Comparison of ENCODE assay signal across 24 cellular contexts in genomic region chr6:3011158-3011557, GRCh38. TPM values are rescaled to one million over a fixed set of nuclear protein-coding genes. Genes with fewer than 3 reads are reported as not detected.
DNase-seq lines count a peak whose midpoint lies in the region; ATAC-seq, FAIRE-seq and TF ChIP-seq lines count a peak whose summit lies in the region.
"Had no signal": no experiment of that assay in that cellular context is flagged by ENCODE, and none has a peak within 500 bp of the region (broad histone marks: within the 10 kb centered on the region; RNA-seq: fewer than 3 reads in every experiment).

No MANE protein-coding gene starts in this region.

- TF ChIP-seq EP300 in K562 (IDR thresholded peaks at IDR 0.05; ENCODE audit: low read length), result no peak

- no peak for TF ChIP-seq POLR2A in K562 (conservative IDR thresholded peaks at IDR 0.05)

- no peak for FAIRE-seq in K562 (lab: Jason Lieb, UNC)
- FAIRE-seq: A204.1, GM12878, GM12892, GM18507 had no signal

- CTCF ChIA-PET in K562 (lab: Yijun Ruan, JAX; ENCODE audit: low intra/inter-chr PET ratio), result no interaction called here

- H3K27me3 ChIP-seq in HL-60 (ENCODE audit: insufficient read depth, poor library complexity, severe bottlenecking) (no peaks in the 10 kb centered on the region), K562 (ENCODE audit: control insufficient read depth in 2 of 2, insufficient read depth in 2 of 2, low read length in 2 of 2) (no peaks in the 10 kb centered on the region), neutrophil (no peaks in the 10 kb centered on the region)
- H3K27me3 ChIP-seq: BE2C, BLaER1 had no signal

- no peaks in the 10 kb centered on the region for H3K79me2 ChIP-seq in K562 (ENCODE audit: control insufficient read depth, insufficient read depth, low read length)

- TF ChIP-seq RAD21 in K562 (CRISPR knock-in tag; conservative IDR thresholded peaks at IDR 0.05 in 1 of 2, IDR thresholded peaks at IDR 0.05 in 1 of 2), result no peak

- H3K36me3 ChIP-seq in K562 (ENCODE audit: control insufficient read depth, insufficient read depth, low read length) (peaks cover 94% of the 10 kb centered on the region), neutrophil (peaks cover 81% of the 10 kb centered on the region)
- H3K36me3 ChIP-seq: BE2C had no signal

- peak overlapping the region; percentile 70 for H3K27ac ChIP-seq in HL-60 (replicated peaks)
- H3K27ac ChIP-seq in K562 (ENCODE audit: extremely low read depth, low read depth, low read length), result no peak overlapping the region
- peak overlapping the region; percentile 91 for H3K27ac ChIP-seq in neutrophil
- H3K27ac ChIP-seq: BLaER1 had no signal

- no peaks in the 10 kb centered on the region for H4K20me1 ChIP-seq in K562 (replicated peaks; ENCODE audit: control insufficient read depth, insufficient read depth, low read length)
- H4K20me1 ChIP-seq: BLaER1 had no signal

- ATAC-seq in K562, result no peak
- no peak for ATAC-seq in HG03565 (IDR thresholded peaks at IDR 0.05; ENCODE audit: unreplicated experiment)
- ATAC-seq: GM12878 had no signal

- no peak overlapping the region for H3K4me2 ChIP-seq in K562 (ENCODE audit: insufficient read depth, low read length)
- H3K4me2 ChIP-seq: BLaER1 had no signal

- no TSS peak for BruUV-seq in K562 (replicated peaks; lab: Mats Ljungman, UMichigan)

- H3K4me1 ChIP-seq in K562 (replicated peaks in 1 of 2; ENCODE audit: control insufficient read depth in 2 of 2, insufficient read depth in 2 of 2, low read length in 2 of 2) (no peaks in the 10 kb centered on the region), neutrophil (ENCODE audit: control insufficient read depth in 1 of 2, insufficient read depth in 1 of 2, low read depth in 1 of 2, low read length in 1 of 2) (peaks cover 56 to 65% of the 10 kb centered on the region in 2 experiments)
- H3K4me1 ChIP-seq: BE2C, BLaER1 had no signal

- POLR2A ChIA-PET in K562 (lab: Yijun Ruan, JAX), result interaction anchor here (0.8 to 3.9 kb wide), 5 partner anchors 9 to 21 kb away, joined by 3 to 22 read pairs (median 11); no protein-coding TSS in a partner anchor

- no peak overlapping the region for H3K4me3 ChIP-seq in HL-60 (replicated peaks; ENCODE audit: insufficient read depth, low read length)
- no peak overlapping the region for H3K4me3 ChIP-seq in K562
- H3K4me3 ChIP-seq in neutrophil (ENCODE audit: low read depth in 1 of 2, low read length in 1 of 2), result no peak overlapping the region
- H3K4me3 ChIP-seq: BLaER1, GM12878 had no signal

- no peak overlapping the region for H3K9ac ChIP-seq in K562 (ENCODE audit: insufficient read depth in 1 of 2, low read depth in 2 of 2, low read length in 2 of 2)
- H3K9ac ChIP-seq: BLaER1 had no signal

- no peak for TF ChIP-seq CTCF in HL-60 (IDR thresholded peaks at IDR 0.05; ENCODE audit: insufficient read depth, low read length)
- no peak for TF ChIP-seq CTCF in K562 (IDR thresholded peaks at IDR 0.05 in 2 of 3, conservative IDR thresholded peaks at IDR 0.05 in 1 of 3; ENCODE audit: insufficient read depth in 2 of 3, low read depth in 1 of 3, low read length in 3 of 3)
- TF ChIP-seq CTCF in neutrophil (IDR thresholded peaks at IDR 0.05), result no peak

- peaks cover 12% of the 10 kb centered on the region; the same call in 1 of the 2 replicates for H3K9me3 ChIP-seq in K562 (replicated peaks; ENCODE audit: control insufficient read depth, insufficient read depth, low read depth, low read length)
- peaks cover 5% of the 10 kb centered on the region for H3K9me3 ChIP-seq in neutrophil
- H3K9me3 ChIP-seq: BE2C had no signal

- DNase-seq in HL-60 (ENCODE audit: low read depth in 1 of 2, low spot score in 1 of 2) (no peak), K562 (ENCODE audit: extremely low read depth in 1 of 4, low spot score in 3 of 4) (no peak)
- DNase-seq in activated CD4-positive, alpha-beta T cell treated with anti-CD3 and anti-CD28 coated beads for 1 hour, result no peak
- DNase-seq: 8988T; ACHN; BE2C; C1 segment of cervical spinal cord; CD4-positive, alpha-beta memory T cell; CD8-positive, alpha-beta memory T cell; COR-L47; DMS 273 treated with DMSO at 0.1 percent for 48 hours; DMS153; DMS53; DMS79; DND-41; EL; GDM1 had no signal

- in situ Hi-C loops in K562 (cut with MboI), result no loop called here

- no peaks in the 10 kb centered on the region for H3K9me1 ChIP-seq in K562 (ENCODE audit: control insufficient read depth, insufficient read depth, low read length)

- intact Hi-C loops in K562 (cut with micrococcal nuclease), result no loop called here

- no peak overlapping the region for H2AFZ ChIP-seq in K562 (ENCODE audit: low read depth, low read length)

TF ChIP-seq in K562, 482 proteins besides CTCF, POLR2A, EP300 and RAD21 (continues in another document):
- peak; percentile 17; the same call in 1 of the 2 replicates for TF ChIP-seq ZFP30 (CRISPR knock-in tag; IDR thresholded peaks at IDR 0.05; ENCODE audit: borderline replicate concordance)
- TF ChIP-seq L3MBTL2 (IDR thresholded peaks at IDR 0.05), result no peak
- TF ChIP-seq NFIX (CRISPR knock-in tag; IDR thresholded peaks at IDR 0.05; ENCODE audit: low read depth), result no peak
- TF ChIP-seq ZNF77 (CRISPR knock-in tag; IDR thresholded peaks at IDR 0.05), result no peak
- TF ChIP-seq RBM25 (IDR thresholded peaks at IDR 0.05; ENCODE audit: low read depth, low read length, severe bottlenecking), result peak; percentile 36
- TF ChIP-seq NCOR1 (IDR thresholded peaks at IDR 0.05), result no peak
- no peak for TF ChIP-seq PHTF2 (CRISPR knock-in tag; IDR thresholded peaks at IDR 0.05)

RNA-seq across cellular contexts. Expression of gene NQO2, which starts 11.5 kb away (rescaled TPM):
- 88.6 and 124 TPM in 2 replicates for total RNA-seq in K562 (2011; cell fraction: chromatin; rRNA removed; ENCODE audit: low replicate concordance)
- 76.6 and 81.5 TPM in 2 replicates for total RNA-seq in K562 (2011; cell fraction: nucleolus; rRNA removed)
- 59.8 and 71.4 TPM in 2 replicates for total RNA-seq in K562 (2011; cell fraction: nucleoplasm; rRNA removed)
- total RNA-seq in K562 (2014; rRNA removed) (101 and 110 TPM in 2 replicates), K562 (2014; rRNA removed; fragmentation: Illumina TruSeq; extraction: Trizol) (106 and 108 TPM in 2 replicates), K562 (2015; rRNA removed; fragmentation: Illumina TruSeq; extraction: Trizol) (116 TPM in 2 replicates), K562 (2021) (136 and 139 TPM in 2 replicates)
- polyA plus RNA-seq in K562 (2011; rRNA removed) (187 and 214 TPM in 2 replicates), K562 (2014; fragmentation: Illumina TruSeq; extraction: Trizol) (113 and 118 TPM in 2 replicates), K562 (2014; fragmentation: Nextera tagmentation; extraction: Ambion mirVana) (10 to 100 TPM; 54.6 to 70.1 TPM), K562 (2014; rRNA removed) (145 and 149 TPM in 2 replicates)
- 201 and 211 TPM in 2 replicates for polyA plus RNA-seq in K562 (2011; cell fraction: cytosol; rRNA removed)
- polyA plus RNA-seq in K562 (2011; cell fraction: nucleus; rRNA removed), result 136 and 150 TPM in 2 replicates
- polyA plus RNA-seq in K562 (2012), result 121 and 287 TPM in 2 replicates
- 136 and 185 TPM in 2 replicates for polyA minus RNA-seq in K562 (2011; rRNA and poly(A)+ RNA removed)
- polyA minus RNA-seq in K562 (2011; cell fraction: cytosol; rRNA and poly(A)+ RNA removed), result 67.3 and 100 TPM in 2 replicates
- 20.6 and 27.7 TPM in 2 replicates for polyA minus RNA-seq in K562 (2011; cell fraction: nucleus; rRNA and poly(A)+ RNA removed)

RNA-seq across cellular contexts. Expression of gene SERPINB6, which starts 39.8 kb away (rescaled TPM):
- 141 and 220 TPM in 2 replicates for total RNA-seq in K562 (2011; cell fraction: chromatin; rRNA removed; ENCODE audit: low replicate concordance)
- 93.6 and 93.8 TPM in 2 replicates for total RNA-seq in K562 (2011; cell fraction: nucleolus; rRNA removed)
- total RNA-seq in K562 (2011; cell fraction: nucleoplasm; rRNA removed), result 147 and 201 TPM in 2 replicates
- total RNA-seq in K562 (2014; rRNA removed), result 86.6 and 92.4 TPM in 2 replicates
- total RNA-seq in K562 (2014; rRNA removed; fragmentation: Illumina TruSeq; extraction: Trizol), result 111 and 114 TPM in 2 replicates
- 100 and 113 TPM in 2 replicates for total RNA-seq in K562 (2015; rRNA removed; fragmentation: Illumina TruSeq; extraction: Trizol)
- total RNA-seq in K562 (2021), result 124 and 126 TPM in 2 replicates
- 151 and 210 TPM in 2 replicates for polyA plus RNA-seq in K562 (2011; rRNA removed)
- polyA plus RNA-seq in K562 (2011; cell fraction: cytosol; rRNA removed), result 171 and 185 TPM in 2 replicates
- 130 and 168 TPM in 2 replicates for polyA plus RNA-seq in K562 (2011; cell fraction: nucleus; rRNA removed)
- polyA plus RNA-seq in K562 (2012), result 133 and 231 TPM in 2 replicates
- 162 and 176 TPM in 2 replicates for polyA plus RNA-seq in K562 (2014; fragmentation: Illumina TruSeq; extraction: Trizol)
- 100 to 1,000 TPM; 143 to 211 TPM for polyA plus RNA-seq in K562 (2014; fragmentation: Nextera tagmentation; extraction: Ambion mirVana)
- 145 and 159 TPM in 2 replicates for polyA plus RNA-seq in K562 (2014; rRNA removed)
- 135 and 183 TPM in 2 replicates for polyA minus RNA-seq in K562 (2011; rRNA and poly(A)+ RNA removed)
- polyA minus RNA-seq in K562 (2011; cell fraction: cytosol; rRNA and poly(A)+ RNA removed), result 64.3 and 74.2 TPM in 2 replicates
- 60.0 and 62.5 TPM in 2 replicates for polyA minus RNA-seq in K562 (2011; cell fraction: nucleus; rRNA and poly(A)+ RNA removed)

RNA-seq across cellular contexts. Expression of gene RIPK1, which starts 57.1 kb away (rescaled TPM):
- total RNA-seq in K562 (2011; cell fraction: chromatin; rRNA removed; ENCODE audit: low replicate concordance), result 21.4 and 26.8 TPM in 2 replicates
- 10.3 and 11.1 TPM in 2 replicates for total RNA-seq in K562 (2011; cell fraction: nucleolus; rRNA removed)
- 12.0 and 12.4 TPM in 2 replicates for total RNA-seq in K562 (2011; cell fraction: nucleoplasm; rRNA removed)
- 14.4 and 15.8 TPM in 2 replicates for total RNA-seq in K562 (2014; rRNA removed)
- 17.7 and 19.6 TPM in 2 replicates for total RNA-seq in K562 (2014; rRNA removed; fragmentation: Illumina TruSeq; extraction: Trizol)
- total RNA-seq in K562 (2015; rRNA removed; fragmentation: Illumina TruSeq; extraction: Trizol), result 20.9 and 23.2 TPM in 2 replicates
- 17.2 and 19.4 TPM in 2 replicates for total RNA-seq in K562 (2021)
- 15.9 and 23.2 TPM in 2 replicates for polyA plus RNA-seq in K562 (2011; rRNA removed)
- 11.5 and 12.3 TPM in 2 replicates for polyA plus RNA-seq in K562 (2011; cell fraction: cytosol; rRNA removed)
- 11.6 and 14.1 TPM in 2 replicates for polyA plus RNA-seq in K562 (2011; cell fraction: nucleus; rRNA removed)
- polyA plus RNA-seq in K562 (2012), result 17.4 and 19.0 TPM in 2 replicates
- polyA plus RNA-seq in K562 (2014; fragmentation: Illumina TruSeq; extraction: Trizol), result 21.7 and 24.9 TPM in 2 replicates
- polyA plus RNA-seq in K562 (2014; fragmentation: Nextera tagmentation; extraction: Ambion mirVana), result 1 to 10 TPM; 3.8 to 4.5 TPM
- 14.5 and 16.9 TPM in 2 replicates for polyA plus RNA-seq in K562 (2014; rRNA removed)
- 29.0 and 42.9 TPM in 2 replicates for polyA minus RNA-seq in K562 (2011; rRNA and poly(A)+ RNA removed)
- polyA minus RNA-seq in K562 (2011; cell fraction: cytosol; rRNA and poly(A)+ RNA removed), result 10.7 and 18.6 TPM in 2 replicates
- polyA minus RNA-seq in K562 (2011; cell fraction: nucleus; rRNA and poly(A)+ RNA removed), result 4.7 and 6.1 TPM in 2 replicates
